ENCODE assay signal across 8 cellular contexts in genomic region chr19:10870955-10871603, GRCh38. TPM values are rescaled to one million over a fixed set of nuclear protein-coding genes. Genes with fewer than 3 reads are reported as not detected.
DNase-seq lines count a peak whose midpoint lies in the region; ATAC-seq lines count a peak whose summit lies in the region.

Gene CARM1 (plus strand): TSS chr19:10871553. CDS start chr19:10871703, 150 bp downstream.

- no peaks in the 10 kb centered on the region for H3K9me3 ChIP-seq in BLaER1 treated with 17β-estradiol and CSF1 and Interleukin-3, amounts not matched to agents 10 nM and 100 nM (replicated peaks in 1 of 11)

- H3K4me1 ChIP-seq in BLaER1 treated with 17β-estradiol and CSF1 and Interleukin-3, amounts not matched to agents 10 nM and 100 nM, result peaks cover 51 to 80% (median 66%) of the 10 kb centered on the region in 10 experiments

- H3K4me2 ChIP-seq in BLaER1 treated with 17β-estradiol and CSF1 and Interleukin-3, amounts not matched to agents 10 nM and 100 nM, result peak within 1 kb of the TSS; percentile 80 to 98 (median 95)

- H3K4me3 ChIP-seq in BLaER1 treated with 17β-estradiol and CSF1 and Interleukin-3, amounts not matched to agents 10 nM and 100 nM, result peak within 1 kb of the TSS; percentile 75 to 90 (median 84)

- peak within 1 kb of the TSS; percentile 83 to 95 (median 91) for H3K27ac ChIP-seq in BLaER1 treated with 17β-estradiol and CSF1 and Interleukin-3, amounts not matched to agents 10 nM and 100 nM
- peak within 1 kb of the TSS; percentile 82 for H3K27ac ChIP-seq in cingulate gyrus (ENCODE audit: low read depth, low read length)

- H3K9ac ChIP-seq in BLaER1 treated with 17β-estradiol and CSF1 and Interleukin-3, amounts not matched to agents 10 nM and 100 nM, result peak within 1 kb of the TSS; percentile 89 to 98 (median 95)

- peaks cover 0 to 23% (median 8%) of the 10 kb centered on the region in 11 experiments; a peak in 11 of 22 replicates for H3K36me3 ChIP-seq in BLaER1 treated with 17β-estradiol and CSF1 and Interleukin-3, amounts not matched to agents 10 nM and 100 nM

- H3K27me3 ChIP-seq in BLaER1 treated with 17β-estradiol and CSF1 and Interleukin-3, amounts not matched to agents 10 nM and 100 nM, result no peaks in the 10 kb centered on the region

- H4K20me1 ChIP-seq in BLaER1 treated with 17β-estradiol and CSF1 and Interleukin-3, amounts not matched to agents 10 nM and 100 nM, result peaks cover 0 to 37% (median 17%) of the 10 kb centered on the region in 11 experiments; a peak in 12 of 22 replicates

- ATAC-seq in GM19328 (IDR thresholded peaks at IDR 0.05; ENCODE audit: unreplicated experiment) (peak; percentile 60), HG03469 (IDR thresholded peaks at IDR 0.05; ENCODE audit: unreplicated experiment) (peak; percentile 54), left colon (peak; percentile 88)

- intact Hi-C loops in left colon (cut with DNase I, micrococcal nuclease), result no loop called here

- DNase-seq in NCI-H526 (lab: John Stamatoyannopoulos, UW), result peak; percentile 74 to 98
- DNase-seq in activated CD4-positive, alpha-beta T cell treated with anti-CD3 and anti-CD28 coated beads for 48 hours, result peak; percentile 99
- peak; percentile 99 for DNase-seq in left colon
- peak; percentile 99 to 100 for DNase-seq in stimulated activated CD4-positive, alpha-beta T cell treated with anti-CD3 and anti-CD28 coated beads, Interleukin-1b, Interleukin-23, amount 100 ng/mL, for 4 hours (ENCODE audit: low read depth in 2 of 2)

RNA-seq across cellular contexts. Expression of gene CARM1, which starts in this region (rescaled TPM):
- 10 to 100 TPM; 48.3 to 58.3 TPM for total RNA-seq in left colon

Comparison
In these comparisons a context has a peak if more than half of its experiments do, and no peak if none do; other contexts are left out.
1. Peak in every context shown above with its lines: DNase-seq, ATAC-seq, H3K4me3 ChIP-seq and H3K27ac ChIP-seq.